ENCODE assay signal across 8 cellular contexts in genomic region chr15:75029378-75030022, GRCh38. TPM values are rescaled to one million over a fixed set of nuclear protein-coding genes. Genes with fewer than 3 reads are reported as not detected.
DNase-seq lines count a peak whose midpoint lies in the region; ATAC-seq and TF ChIP-seq lines count a peak whose summit lies in the region.

No MANE protein-coding gene starts in this region.

- no peak for ATAC-seq in GM19395 (IDR thresholded peaks at IDR 0.05; ENCODE audit: unreplicated experiment)

- peak; percentile 86 for DNase-seq in HT1080 (ENCODE audit: low read depth)
- peak; percentile 92 for DNase-seq in OCI-M1 (lab: John Stamatoyannopoulos, UW)
- peak; percentile 90 for DNase-seq in activated T-cell treated with anti-CD3 and anti-CD28 coated beads for 4 hours
- peak; percentile 77 for DNase-seq in epidermal melanocyte (ENCODE audit: insufficient read length, low spot score)
- peak; percentile 94 for DNase-seq in mucosa of gallbladder (ENCODE audit: low spot score)
- DNase-seq in stimulated activated CD8-positive, alpha-beta memory T cell treated with anti-CD3 and anti-CD28 coated beads, Interleukin-2, amount 100 ng/mL, for 48 hours (ENCODE audit: low read depth in 2 of 2): peak; percentile 76 to 85

- no peak overlapping the region for H3K4me3 ChIP-seq in GM12875 (ENCODE audit: low read depth, low read length)

- TF ChIP-seq CTCF in GM12875 (IDR thresholded peaks at IDR 0.05; ENCODE audit: borderline replicate concordance, insufficient read depth, low read depth, low read length): peak; percentile 90

RNA-seq across cellular contexts. Expression of gene PPCDC, which starts 6.1 kb away (rescaled TPM):
- total RNA-seq in HT1080 (2014; rRNA removed; shearing (Covaris generic)): 13.4 and 15.8 TPM in 2 replicates
- polyA plus RNA-seq in HT1080 (2015; cell fraction: cytosol; rRNA removed): 16.0 and 17.2 TPM in 2 replicates
- polyA plus RNA-seq in HT1080 (2015; cell fraction: nucleus; rRNA removed): 15.5 and 22.0 TPM in 2 replicates
- 17.3 TPM for total RNA-seq in mucosa of gallbladder

RNA-seq across cellular contexts. Expression of gene SCAMP5, which starts 34.1 kb away (rescaled TPM):
- total RNA-seq in HT1080 (2014; rRNA removed; shearing (Covaris generic)): 0.90 and 1.8 TPM in 2 replicates
- 1.1 and 1.6 TPM in 2 replicates for polyA plus RNA-seq in HT1080 (2015; cell fraction: cytosol; rRNA removed)
- 1.6 and 4.9 TPM in 2 replicates for polyA plus RNA-seq in HT1080 (2015; cell fraction: nucleus; rRNA removed)
- 57.2 TPM for total RNA-seq in mucosa of gallbladder

Comparison
In these comparisons a context has a peak if more than half of its experiments do, and no peak if none do; other contexts are left out.
1. RNA of gene SCAMP5, which starts 34.1 kb away (total RNA-seq): 57.2 TPM in mucosa of gallbladder (single experiment); 0.90 to 1.8 TPM in HT1080; every median in the first group is over 10 times any median in the second.
2. Peak in every context shown above with its lines, with median percentiles within 50 percentile points of each other: DNase-seq.